In the genomic region with DNA sequence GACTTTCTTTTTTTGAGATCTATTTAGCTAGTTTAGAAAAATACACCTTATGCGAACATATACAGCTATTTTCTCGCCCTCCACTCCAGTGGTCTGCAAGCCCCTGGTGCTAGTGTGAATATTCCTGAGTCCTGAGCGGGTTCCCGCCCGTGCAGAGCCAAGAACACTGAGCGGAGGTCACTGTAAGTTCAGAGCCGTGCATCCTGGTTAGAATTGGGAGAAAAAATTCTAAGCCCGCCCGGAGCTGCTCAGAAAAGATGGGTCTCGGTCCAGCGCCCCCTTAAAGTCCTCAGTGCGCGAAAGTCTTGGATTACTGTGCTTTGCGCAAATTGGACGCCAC, we compare ENCODE assay signal across 15 cellular contexts.
DNase-seq lines count a peak whose midpoint lies in the region; ATAC-seq lines count a peak whose summit lies in the region.
"Had no signal": no experiment of that assay in that cellular context is flagged by ENCODE, and none has a peak within 500 bp of the region (broad histone marks: within the 10 kb centered on the region; RNA-seq: fewer than 3 reads in every experiment).

No MANE protein-coding gene starts in this region.

- H3K4me1 Mint-ChIP-seq in activated CD4-positive, alpha-beta T cell treated with anti-CD3 and anti-CD28 coated beads, Interleukin-2, amount 10 ng/mL, durations not matched to agents 24 days and 14 days, result peaks cover 38% of the 10 kb centered on the region
- H3K4me1 Mint-ChIP-seq in activated CD4-positive, alpha-beta T cell treated with anti-CD3 and anti-CD28 coated beads, Interleukin-2, amount 10 ng/mL, durations not matched to agents 7 days and 5 days, result peaks cover 43% of the 10 kb centered on the region
- peaks cover 40% of the 10 kb centered on the region for H3K4me1 Mint-ChIP-seq in activated T-helper 1 cell treated with anti-CD3 and anti-CD28 coated beads, Interleukin-12 subunit alpha, Interleukin-12 subunit beta, Interleukin-2, Interleukin-4 antibody, amounts not matched to agents 30 ng/mL and 10 ng/mL and 1 ng/mL, durations not matched to agents 14 hours and 24 hours and 36 hours (ENCODE audit: low read depth)
- H3K4me1 Mint-ChIP-seq in activated CD8-positive, alpha-beta T cell treated with anti-CD3 and anti-CD28 coated beads, Interleukin-2, amount 10 ng/mL, durations not matched to agents 7 days and 5 days (ENCODE audit: low read depth), result peaks cover 46% of the 10 kb centered on the region

- peak overlapping the region; percentile 73 for H3K4me3 Mint-ChIP-seq in activated CD4-positive, alpha-beta T cell treated with anti-CD3 and anti-CD28 coated beads, Interleukin-2, amount 10 ng/mL, durations not matched to agents 24 days and 14 days
- H3K4me3 Mint-ChIP-seq in activated CD4-positive, alpha-beta T cell treated with anti-CD3 and anti-CD28 coated beads, Interleukin-2, amount 10 ng/mL, durations not matched to agents 7 days and 5 days, result no peak overlapping the region
- H3K4me3 Mint-ChIP-seq in activated T-helper 1 cell treated with anti-CD3 and anti-CD28 coated beads, Interleukin-12 subunit alpha, Interleukin-12 subunit beta, Interleukin-2, Interleukin-4 antibody, amounts not matched to agents 30 ng/mL and 10 ng/mL and 1 ng/mL, durations not matched to agents 14 hours and 24 hours and 36 hours, result peak overlapping the region; percentile 83
- no peak overlapping the region for H3K4me3 Mint-ChIP-seq in activated CD8-positive, alpha-beta T cell treated with anti-CD3 and anti-CD28 coated beads, Interleukin-2, amount 10 ng/mL, durations not matched to agents 7 days and 5 days

- peaks cover 89% of the 10 kb centered on the region for H3K27me3 ChIP-seq in iPS-20b (ENCODE audit: insufficient read depth, low read length)

- H3K27ac ChIP-seq in iPS-20b (ENCODE audit: low read length), result no peak overlapping the region
- H3K27ac ChIP-seq: BLaER1 treated with 17β-estradiol and CSF1 and Interleukin-3, amounts not matched to agents 10 nM and 100 nM; spleen had no signal

- no peak overlapping the region for H3K27ac Mint-ChIP-seq in activated CD4-positive, alpha-beta T cell treated with anti-CD3 and anti-CD28 coated beads, Interleukin-2, amount 10 ng/mL, durations not matched to agents 24 days and 14 days
- H3K27ac Mint-ChIP-seq in activated CD4-positive, alpha-beta T cell treated with anti-CD3 and anti-CD28 coated beads, Interleukin-2, amount 10 ng/mL, durations not matched to agents 7 days and 5 days, result no peak overlapping the region
- H3K27ac Mint-ChIP-seq in activated T-helper 1 cell treated with anti-CD3 and anti-CD28 coated beads, Interleukin-12 subunit alpha, Interleukin-12 subunit beta, Interleukin-2, Interleukin-4 antibody, amounts not matched to agents 30 ng/mL and 10 ng/mL and 1 ng/mL, durations not matched to agents 14 hours and 24 hours and 36 hours, result no peak overlapping the region
- no peak overlapping the region for H3K27ac Mint-ChIP-seq in activated CD8-positive, alpha-beta T cell treated with anti-CD3 and anti-CD28 coated beads, Interleukin-2, amount 10 ng/mL, durations not matched to agents 7 days and 5 days

- no peak for DNase-seq in activated CD4-positive, alpha-beta T cell treated with anti-CD3 and anti-CD28 coated beads, Interleukin-2, amount 10 ng/mL, durations not matched to agents 24 days and 14 days
- DNase-seq in activated CD4-positive, alpha-beta T cell treated with anti-CD3 and anti-CD28 coated beads, Interleukin-2, amount 10 ng/mL, durations not matched to agents 7 days and 5 days, result no peak
- no peak for DNase-seq in activated T-helper 1 cell treated with anti-CD3 and anti-CD28 coated beads, Interleukin-12 subunit alpha, Interleukin-12 subunit beta, Interleukin-2, Interleukin-4 antibody, amounts not matched to agents 30 ng/mL and 10 ng/mL and 1 ng/mL, durations not matched to agents 14 hours and 24 hours and 36 hours (ENCODE audit: low spot score)
- DNase-seq in retina (peak; percentile 76), GM19240 (ENCODE audit: insufficient read length, low spot score) (no peak), Right ventricle myocardium inferior (ENCODE audit: missing footprints) (no peak)
- no peak for DNase-seq in activated CD8-positive, alpha-beta T cell treated with anti-CD3 and anti-CD28 coated beads, Interleukin-2, amount 10 ng/mL, durations not matched to agents 7 days and 5 days
- DNase-seq: amygdala, NCI-H1092, NCI-H524 treated with DMSO at 0.1 percent for 48 hours, SHP77 treated with DMSO at 0.1 percent for 48 hours, spleen had no signal

- H3K4me1 ChIP-seq in iPS-20b (ENCODE audit: insufficient read depth, low read length), result peaks cover 23% of the 10 kb centered on the region

- peaks cover 10% of the 10 kb centered on the region; the same call in 1 of the 2 replicates for H3K9me3 ChIP-seq in iPS-20b (ENCODE audit: insufficient read depth, low read depth, low read length)
- H3K9me3 ChIP-seq: spleen had no signal

- peak overlapping the region; percentile 50 for H3K4me3 ChIP-seq in iPS-20b (ENCODE audit: low read length)
- H3K4me3 ChIP-seq: BLaER1 treated with 17β-estradiol and CSF1 and Interleukin-3, amounts not matched to agents 10 nM and 100 nM had no signal

- no peaks in the 10 kb centered on the region for H3K36me3 ChIP-seq in iPS-20b (ENCODE audit: insufficient read depth, low read depth, low read length)
- H3K36me3 ChIP-seq: BLaER1 treated with 17β-estradiol and CSF1 and Interleukin-3, amounts not matched to agents 10 nM and 100 nM; spleen had no signal

- CTCF ChIA-PET in activated CD4-positive, alpha-beta T cell treated with anti-CD3 and anti-CD28 coated beads, Interleukin-2, amount 10 ng/mL, durations not matched to agents 7 days and 5 days (lab: Charles Lee), result interaction anchor here (1.2 kb wide), 1 partner anchor 779 kb away, joined by 6 read pairs; no protein-coding TSS in a partner anchor
- CTCF ChIA-PET in activated CD8-positive, alpha-beta T cell treated with anti-CD3 and anti-CD28 coated beads, Interleukin-2, amount 10 ng/mL, durations not matched to agents 7 days and 5 days (lab: Charles Lee), result interaction anchor here (1.2 kb wide), 1 partner anchor 57 kb away, joined by 3 read pairs; no protein-coding TSS in a partner anchor

- H3K9ac ChIP-seq in iPS-20b (ENCODE audit: low read depth, low read length), result no peak overlapping the region
- H3K9ac ChIP-seq: BLaER1 treated with 17β-estradiol and CSF1 and Interleukin-3, amounts not matched to agents 10 nM and 100 nM had no signal

- POLR2A ChIA-PET in activated CD4-positive, alpha-beta T cell treated with anti-CD3 and anti-CD28 coated beads, Interleukin-2, amount 10 ng/mL, durations not matched to agents 7 days and 5 days (lab: Charles Lee), result no interaction called here
- POLR2A ChIA-PET in activated CD8-positive, alpha-beta T cell treated with anti-CD3 and anti-CD28 coated beads, Interleukin-2, amount 10 ng/mL, durations not matched to agents 7 days and 5 days (lab: Charles Lee), result no interaction called here

- peaks cover 15% of the 10 kb centered on the region for H3K9me3 Mint-ChIP-seq in activated CD4-positive, alpha-beta T cell treated with anti-CD3 and anti-CD28 coated beads, Interleukin-2, amount 10 ng/mL, durations not matched to agents 24 days and 14 days
- H3K9me3 Mint-ChIP-seq in activated CD4-positive, alpha-beta T cell treated with anti-CD3 and anti-CD28 coated beads, Interleukin-2, amount 10 ng/mL, durations not matched to agents 7 days and 5 days, result peaks cover 5% of the 10 kb centered on the region
- peaks cover 13% of the 10 kb centered on the region for H3K9me3 Mint-ChIP-seq in activated T-helper 1 cell treated with anti-CD3 and anti-CD28 coated beads, Interleukin-12 subunit alpha, Interleukin-12 subunit beta, Interleukin-2, Interleukin-4 antibody, amounts not matched to agents 30 ng/mL and 10 ng/mL and 1 ng/mL, durations not matched to agents 14 hours and 24 hours and 36 hours
- peaks cover 8% of the 10 kb centered on the region for H3K9me3 Mint-ChIP-seq in activated CD8-positive, alpha-beta T cell treated with anti-CD3 and anti-CD28 coated beads, Interleukin-2, amount 10 ng/mL, durations not matched to agents 7 days and 5 days (ENCODE audit: insufficient read depth)

- H3K36me3 Mint-ChIP-seq in activated CD4-positive, alpha-beta T cell treated with anti-CD3 and anti-CD28 coated beads, Interleukin-2, amount 10 ng/mL, durations not matched to agents 24 days and 14 days (ENCODE audit: low read depth), result peaks cover 6% of the 10 kb centered on the region
- H3K36me3 Mint-ChIP-seq in activated CD4-positive, alpha-beta T cell treated with anti-CD3 and anti-CD28 coated beads, Interleukin-2, amount 10 ng/mL, durations not matched to agents 7 days and 5 days (ENCODE audit: low read depth), result peaks cover 10% of the 10 kb centered on the region
- H3K36me3 Mint-ChIP-seq in activated T-helper 1 cell treated with anti-CD3 and anti-CD28 coated beads, Interleukin-12 subunit alpha, Interleukin-12 subunit beta, Interleukin-2, Interleukin-4 antibody, amounts not matched to agents 30 ng/mL and 10 ng/mL and 1 ng/mL, durations not matched to agents 14 hours and 24 hours and 36 hours (ENCODE audit: low read depth), result peaks cover 4% of the 10 kb centered on the region
- H3K36me3 Mint-ChIP-seq in activated CD8-positive, alpha-beta T cell treated with anti-CD3 and anti-CD28 coated beads, Interleukin-2, amount 10 ng/mL, durations not matched to agents 7 days and 5 days (ENCODE audit: low read depth), result peaks cover 3% of the 10 kb centered on the region

- peaks cover 67% of the 10 kb centered on the region for H3K27me3 Mint-ChIP-seq in activated CD4-positive, alpha-beta T cell treated with anti-CD3 and anti-CD28 coated beads, Interleukin-2, amount 10 ng/mL, durations not matched to agents 24 days and 14 days
- H3K27me3 Mint-ChIP-seq in activated CD4-positive, alpha-beta T cell treated with anti-CD3 and anti-CD28 coated beads, Interleukin-2, amount 10 ng/mL, durations not matched to agents 7 days and 5 days, result peaks cover 82% of the 10 kb centered on the region
- peaks cover 62% of the 10 kb centered on the region for H3K27me3 Mint-ChIP-seq in activated T-helper 1 cell treated with anti-CD3 and anti-CD28 coated beads, Interleukin-12 subunit alpha, Interleukin-12 subunit beta, Interleukin-2, Interleukin-4 antibody, amounts not matched to agents 30 ng/mL and 10 ng/mL and 1 ng/mL, durations not matched to agents 14 hours and 24 hours and 36 hours (ENCODE audit: insufficient read depth)
- peaks cover 71% of the 10 kb centered on the region for H3K27me3 Mint-ChIP-seq in activated CD8-positive, alpha-beta T cell treated with anti-CD3 and anti-CD28 coated beads, Interleukin-2, amount 10 ng/mL, durations not matched to agents 7 days and 5 days (ENCODE audit: low read depth)

- intact Hi-C loops in activated CD4-positive, alpha-beta T cell treated with anti-CD3 and anti-CD28 coated beads, Interleukin-2, amount 10 ng/mL, durations not matched to agents 24 days and 14 days (cut with micrococcal nuclease), result no loop called here
- intact Hi-C loops in activated T-helper 1 cell treated with anti-CD3 and anti-CD28 coated beads, Interleukin-12 subunit alpha, Interleukin-12 subunit beta, Interleukin-2, Interleukin-4 antibody, amounts not matched to agents 30 ng/mL and 10 ng/mL and 1 ng/mL, durations not matched to agents 14 hours and 24 hours and 36 hours (cut with micrococcal nuclease), result loop anchor here (1.0 to 5.0 kb wide), 3 partner anchors 7 to 669 kb away; no protein-coding TSS in a partner anchor
- intact Hi-C loops in Right ventricle myocardium inferior (cut with DNase I), result no loop called here

- ATAC-seq in activated CD8-positive, alpha-beta T cell treated with anti-CD3 and anti-CD28 coated beads, Interleukin-2, amount 10 ng/mL, durations not matched to agents 7 days and 5 days, result no peak
- no peak for ATAC-seq in Right ventricle myocardium inferior
- ATAC-seq: left lobe of liver had no signal

Comparison
In these comparisons a context has a peak if more than half of its experiments do, and no peak if none do; other contexts are left out.
1. H3K4me3 Mint-ChIP-seq: peak in activated CD4-positive, alpha-beta T cell treated with anti-CD3 and anti-CD28 coated beads, Interleukin-2, amount 10 ng/mL, durations not matched to agents 24 days and 14 days (single experiment) and activated T-helper 1 cell treated with anti-CD3 and anti-CD28 coated beads, Interleukin-12 subunit alpha, Interleukin-12 subunit beta, Interleukin-2, Interleukin-4 antibody, amounts not matched to agents 30 ng/mL and 10 ng/mL and 1 ng/mL, durations not matched to agents 14 hours and 24 hours and 36 hours (single experiment); none in activated CD4-positive, alpha-beta T cell treated with anti-CD3 and anti-CD28 coated beads, Interleukin-2, amount 10 ng/mL, durations not matched to agents 7 days and 5 days (single experiment) and activated CD8-positive, alpha-beta T cell treated with anti-CD3 and anti-CD28 coated beads, Interleukin-2, amount 10 ng/mL, durations not matched to agents 7 days and 5 days (single experiment).